8 cellular contexts compared by ENCODE assay signal in the genomic region with DNA sequence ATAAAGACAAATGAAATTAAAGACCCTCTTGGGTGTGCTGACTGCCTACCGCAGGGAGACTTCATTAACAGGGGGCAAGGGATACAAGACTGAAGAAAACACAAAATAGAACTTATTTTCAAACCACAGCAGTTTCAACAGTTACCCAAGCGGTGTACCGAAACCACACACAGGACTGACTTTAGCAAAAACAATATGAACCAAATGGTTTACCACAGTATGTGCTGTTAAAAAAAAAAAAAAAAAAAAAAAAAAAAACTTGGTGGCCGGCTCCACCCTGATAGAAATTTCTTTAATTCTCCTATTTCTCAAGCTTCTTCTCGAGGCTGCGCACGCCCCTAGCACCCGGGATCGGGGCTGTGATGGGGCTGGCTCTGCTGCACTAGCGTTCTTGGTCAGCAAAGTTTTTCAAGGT. TPM values are rescaled to one million over a fixed set of nuclear protein-coding genes. Genes with fewer than 3 reads are reported as not detected.
DNase-seq lines count a peak whose midpoint lies in the region; ATAC-seq and TF ChIP-seq lines count a peak whose summit lies in the region.

No MANE protein-coding gene starts in this region.

- H3K36me3 Mint-ChIP-seq in activated CD4-positive, alpha-beta memory T cell treated with anti-CD3 and anti-CD28 coated beads, Interleukin-2, amount 10 ng/mL, durations not matched to agents 7 days and 5 days (ENCODE audit: low read depth): peaks cover 23% of the 10 kb centered on the region

- H3K4me1 ChIP-seq in skeletal muscle tissue (ENCODE audit: control insufficient read depth in 3 of 3, insufficient read depth in 3 of 3, low read length in 3 of 3): peaks cover 12 to 43% (median 30%) of the 10 kb centered on the region in 3 donors
- H3K4me1 ChIP-seq in PC-3 (ENCODE audit: insufficient read depth, low read length): no peaks in the 10 kb centered on the region

- peak; percentile 85 for DNase-seq in activated CD4-positive, alpha-beta memory T cell treated with anti-CD3 and anti-CD28 coated beads, Interleukin-2, amount 10 ng/mL, durations not matched to agents 7 days and 5 days
- DNase-seq in PC-3 (no peak), KG1 (lab: John Stamatoyannopoulos, UW) (no peak)
- DNase-seq in stimulated activated CD4-positive, alpha-beta T cell treated with anti-CD3 and anti-CD28 coated beads, Interleukin-4, amount 100 ng/mL, for 4 hours: no peak

- intact Hi-C loops in PC-3 (cut with micrococcal nuclease): no loop called here

- no peaks in the 10 kb centered on the region for H4K20me1 ChIP-seq in PC-3 (ENCODE audit: low read length)

- H3K4me2 ChIP-seq in PC-3 (ENCODE audit: low read length): no peak overlapping the region

- H3K9me3 ChIP-seq in skeletal muscle tissue (ENCODE audit: control insufficient read depth in 3 of 3, low read length in 3 of 3): no peaks in the 10 kb centered on the region
- H3K9me3 ChIP-seq in PC-3 (ENCODE audit: low read length): no peaks in the 10 kb centered on the region

- no peak overlapping the region for H3K27ac Mint-ChIP-seq in activated CD4-positive, alpha-beta memory T cell treated with anti-CD3 and anti-CD28 coated beads, Interleukin-2, amount 10 ng/mL, durations not matched to agents 7 days and 5 days

- H3K9me2 ChIP-seq in PC-3 (replicated peaks; ENCODE audit: low read length): no peaks in the 10 kb centered on the region

- no peak overlapping the region for H2AFZ ChIP-seq in PC-3 (ENCODE audit: low read length)

- H3K27me3 ChIP-seq in skeletal muscle tissue (ENCODE audit: control insufficient read depth in 3 of 3, insufficient read depth in 3 of 3, low read length in 3 of 3): no peaks in the 10 kb centered on the region
- H3K27me3 ChIP-seq in PC-3 (ENCODE audit: low read length): no peaks in the 10 kb centered on the region

- H3K27me3 Mint-ChIP-seq in activated CD4-positive, alpha-beta memory T cell treated with anti-CD3 and anti-CD28 coated beads, Interleukin-2, amount 10 ng/mL, durations not matched to agents 7 days and 5 days: peaks cover 2% of the 10 kb centered on the region

- H3K27ac ChIP-seq in skeletal muscle tissue (ENCODE audit: low read depth, low read length) (peak overlapping the region; percentile 49), PC-3 (ENCODE audit: low read length) (no peak overlapping the region)

- ATAC-seq in GM18907 (IDR thresholded peaks at IDR 0.05; ENCODE audit: unreplicated experiment) (peak; percentile 37), HG03159 (IDR thresholded peaks at IDR 0.05; ENCODE audit: unreplicated experiment) (peak; percentile 34), PC-3 (no peak), GM19023 (IDR thresholded peaks at IDR 0.05; ENCODE audit: unreplicated experiment) (no peak)

- H3F3A ChIP-seq in PC-3 (ENCODE audit: low read length, unreplicated experiment): no peaks in the 10 kb centered on the region

- peaks cover 46% of the 10 kb centered on the region for H3K4me1 Mint-ChIP-seq in activated CD4-positive, alpha-beta memory T cell treated with anti-CD3 and anti-CD28 coated beads, Interleukin-2, amount 10 ng/mL, durations not matched to agents 7 days and 5 days

- H3K9ac ChIP-seq in skeletal muscle tissue (ENCODE audit: low read depth in 1 of 3, low read length in 3 of 3): no peak overlapping the region
- H3K9ac ChIP-seq in PC-3 (ENCODE audit: low read length): no peak overlapping the region

- POLR2A ChIA-PET in activated CD4-positive, alpha-beta memory T cell treated with anti-CD3 and anti-CD28 coated beads, Interleukin-2, amount 10 ng/mL, durations not matched to agents 7 days and 5 days (lab: Charles Lee): interaction anchor here (0.9 to 34.9 kb wide), 11 partner anchors 10 to 296 kb away, joined by 3 to 3221 read pairs (median 9); partner anchors contain the start of genes AP1M1, FAM32A, KLF2 and TPM4
- POLR2A ChIA-PET in PC-3 (lab: Charles Lee; ENCODE audit: unreplicated experiment): no interaction called here

- CTCF ChIA-PET in activated CD4-positive, alpha-beta memory T cell treated with anti-CD3 and anti-CD28 coated beads, Interleukin-2, amount 10 ng/mL, durations not matched to agents 7 days and 5 days (lab: Charles Lee): interaction anchor here (0.6 to 7.0 kb wide), 15 partner anchors 9 to 122 kb away, joined by 3 to 66 read pairs (median 7); partner anchors contain the start of gene KLF2
- CTCF ChIA-PET in PC-3 (lab: Charles Lee): no interaction called here

- H3K9me3 Mint-ChIP-seq in activated CD4-positive, alpha-beta memory T cell treated with anti-CD3 and anti-CD28 coated beads, Interleukin-2, amount 10 ng/mL, durations not matched to agents 7 days and 5 days: no peaks in the 10 kb centered on the region

- no peaks in the 10 kb centered on the region for H3K79me2 ChIP-seq in PC-3 (ENCODE audit: low read length)

- no peak overlapping the region for H3K4me3 ChIP-seq in skeletal muscle tissue (ENCODE audit: low read length in 3 of 3)
- H3K4me3 ChIP-seq in PC-3 (ENCODE audit: low read length): no peak overlapping the region

- peaks cover 0 to 11% (median 9%) of the 10 kb centered on the region in 3 donors for H3K36me3 ChIP-seq in skeletal muscle tissue (ENCODE audit: control insufficient read depth in 3 of 3, insufficient read depth in 3 of 3, low read length in 3 of 3)
- no peaks in the 10 kb centered on the region; the same call in 1 of the 2 replicates for H3K36me3 ChIP-seq in PC-3 (ENCODE audit: low read depth, low read length)

- peak overlapping the region; percentile 73 for H3K4me3 Mint-ChIP-seq in activated CD4-positive, alpha-beta memory T cell treated with anti-CD3 and anti-CD28 coated beads, Interleukin-2, amount 10 ng/mL, durations not matched to agents 7 days and 5 days

- no TSS peak for BruUV-seq in PC-3 (replicated peaks; lab: Mats Ljungman, UMichigan)

- TF ChIP-seq CTCF in PC-3 (conservative IDR thresholded peaks at IDR 0.05; ENCODE audit: low read depth, low read length): no peak

RNA-seq across cellular contexts. Expression of gene KLF2, which starts 42.6 kb away (rescaled TPM):
- total RNA-seq in activated CD4-positive, alpha-beta memory T cell treated with anti-CD3 and anti-CD28 coated beads, Interleukin-2, amount 10 ng/mL, durations not matched to agents 7 days and 5 days: 100 to 1,000 TPM; 410 to 423 TPM
- total RNA-seq in skeletal muscle tissue (14.1 TPM), PC-3 (2014; rRNA removed) (4.8 and 6.6 TPM in 2 replicates)

Comparison
In these comparisons a context has a peak if more than half of its experiments do, and no peak if none do; other contexts are left out.
1. ATAC-seq: peak in GM18907 (single experiment) and HG03159 (single experiment); none in PC-3 (single experiment) and GM19023 (single experiment).
2. RNA of gene KLF2, which starts 42.6 kb away (total RNA-seq): 410 to 423 TPM in activated CD4-positive, alpha-beta memory T cell treated with anti-CD3 and anti-CD28 coated beads, Interleukin-2, amount 10 ng/mL, durations not matched to agents 7 days and 5 days; 14.1 TPM in skeletal muscle tissue (single experiment) and 4.8 to 6.6 TPM in PC-3; every median in the first group is over 10 times any median in the second.